30 cellular contexts compared by ENCODE assay signal in the genomic region with DNA sequence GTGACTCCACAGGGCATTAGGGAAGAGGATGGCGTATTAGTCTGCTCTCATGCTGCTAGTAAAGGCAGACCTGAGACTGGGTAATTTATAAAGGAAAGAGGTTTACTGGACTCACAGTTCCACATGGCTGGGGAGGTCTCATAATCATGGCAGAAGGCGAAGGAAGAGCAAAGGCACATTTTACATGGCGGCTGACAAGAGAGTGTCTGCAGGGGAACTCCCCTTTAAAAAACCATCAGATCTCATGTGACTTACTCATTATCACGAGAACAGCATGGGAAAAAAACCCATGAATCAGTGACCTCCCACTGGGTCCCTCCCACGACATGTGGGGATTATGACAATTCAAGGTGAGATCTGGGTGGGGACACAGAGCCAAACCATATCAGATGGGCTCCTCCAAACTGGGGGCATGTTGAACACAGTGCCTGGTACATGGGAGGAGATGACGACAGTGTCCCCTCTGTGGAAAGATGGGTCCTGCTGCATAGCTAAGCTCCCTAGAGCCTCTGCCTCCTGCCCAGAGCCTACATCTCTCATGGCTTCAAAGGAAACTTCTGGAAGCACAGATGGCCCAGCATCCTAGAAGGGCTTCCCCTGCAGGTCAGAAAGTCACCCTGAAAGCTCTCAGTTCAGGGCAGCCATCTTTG. TPM values are rescaled to one million over a fixed set of nuclear protein-coding genes. Genes with fewer than 3 reads are reported as not detected.
A peak's percentile ranks its signal among the peaks of the same experiment; 100 is the strongest.
DNase-seq lines count a peak whose midpoint lies in the region; ATAC-seq, FAIRE-seq and TF ChIP-seq lines count a peak whose summit lies in the region.
"Had no signal": no experiment of that assay in that cellular context is flagged by ENCODE, and none has a peak within 500 bp of the region (broad histone marks: within the 10 kb centered on the region; RNA-seq: fewer than 3 reads in every experiment).

No MANE protein-coding gene starts in this region.

- no peaks in the 10 kb centered on the region for H3K36me3 ChIP-seq in HepG2 (replicated peaks in 1 of 2; ENCODE audit: control insufficient read depth in 1 of 2, insufficient read depth in 2 of 2, low read length in 2 of 2)
- H3K36me3 ChIP-seq: breast epithelium, esophagus squamous epithelium, thyroid gland had no signal

- BruUV-seq in HepG2 (replicated peaks; lab: Mats Ljungman, UMichigan) = no TSS peak

- TF ChIP-seq EP300 in HepG2 (IDR thresholded peaks at IDR 0.05; ENCODE audit: low read depth in 2 of 2, low read length in 2 of 2) (no peak), HepG2 (CRISPR knock-in tag; IDR thresholded peaks at IDR 0.05; ENCODE audit: borderline replicate concordance) (no peak)

- no peak for TF ChIP-seq POLR2A in HepG2 (IDR thresholded peaks at IDR 0.05; ENCODE audit: insufficient read depth in 1 of 2, low read depth in 2 of 2, low read length in 2 of 2)

- H3K4me2 ChIP-seq in HepG2 (ENCODE audit: low read depth, low read length) = no peak overlapping the region
- H3K4me2 ChIP-seq: hepatocyte had no signal

- peaks cover 24% of the 10 kb centered on the region for H3K4me1 Mint-ChIP-seq in activated naive CD4-positive, alpha-beta T cell treated with anti-CD3 and anti-CD28 coated beads, Interleukin-2, amount 10 ng/mL, durations not matched to agents 7 days and 5 days
- H3K4me1 Mint-ChIP-seq in activated CD8-positive, alpha-beta T cell treated with anti-CD3 and anti-CD28 coated beads for 36 hours (ENCODE audit: low read depth) = peaks cover 38% of the 10 kb centered on the region
- no peaks in the 10 kb centered on the region for H3K4me1 Mint-ChIP-seq in chondrocyte (ENCODE audit: low read depth)

- no peak for FAIRE-seq in HepG2 (lab: Jason Lieb, UNC)
- FAIRE-seq: colon, frontal cortex had no signal

- no peaks in the 10 kb centered on the region for H3K79me2 ChIP-seq in HepG2 (ENCODE audit: insufficient read depth, low read length)
- H3K79me2 ChIP-seq: hepatocyte had no signal

- intact Hi-C loops in activated CD8-positive, alpha-beta T cell treated with anti-CD3 and anti-CD28 coated beads for 36 hours (cut with micrococcal nuclease) = no loop called here
- intact Hi-C loops in sciatic nerve (cut with DNase I) = no loop called here
- intact Hi-C loops in HepG2 (cut with micrococcal nuclease; ENCODE audit: unreplicated experiment) = no loop called here

- no peak overlapping the region for H3K4me3 Mint-ChIP-seq in activated naive CD4-positive, alpha-beta T cell treated with anti-CD3 and anti-CD28 coated beads, Interleukin-2, amount 10 ng/mL, durations not matched to agents 7 days and 5 days
- H3K4me3 Mint-ChIP-seq in activated CD8-positive, alpha-beta T cell treated with anti-CD3 and anti-CD28 coated beads for 36 hours = no peak overlapping the region
- no peak overlapping the region for H3K4me3 Mint-ChIP-seq in chondrocyte (ENCODE audit: unreplicated experiment)
- H3K4me3 Mint-ChIP-seq: stimulated activated naive CD8-positive, alpha-beta T cell treated with anti-CD3 and anti-CD28 coated beads, Interleukin-15, Interleukin-2, amounts not matched to agents 100 ng/mL and 50 ng/mL, for 24 hours had no signal

- no peak for TF ChIP-seq RAD21 in HepG2 (CRISPR knock-in tag; IDR thresholded peaks at IDR 0.05)

- no peak overlapping the region for H3K27ac ChIP-seq in HepG2 (ENCODE audit: extremely low read length, insufficient read depth, low read length)
- H3K27ac ChIP-seq: breast epithelium, C4-2B, esophagus squamous epithelium, hepatocyte, skin epidermis, thyroid gland, VCaP had no signal

- no peak for TF ChIP-seq CTCF in activated CD8-positive, alpha-beta T cell treated with anti-CD3 and anti-CD28 coated beads for 36 hours (IDR thresholded peaks at IDR 0.05)
- no peak for TF ChIP-seq CTCF in chondrocyte (IDR thresholded peaks at IDR 0.05)
- no peak for TF ChIP-seq CTCF in GM20000 (IDR thresholded peaks at IDR 0.05; ENCODE audit: extremely low read depth, missing control alignments)
- TF ChIP-seq CTCF in HepG2 (CRISPR knock-in tag; IDR thresholded peaks at IDR 0.05) = no peak

- H3K27me3 Mint-ChIP-seq in activated naive CD4-positive, alpha-beta T cell treated with anti-CD3 and anti-CD28 coated beads, Interleukin-2, amount 10 ng/mL, durations not matched to agents 7 days and 5 days = peaks cover 13% of the 10 kb centered on the region
- no peaks in the 10 kb centered on the region for H3K27me3 Mint-ChIP-seq in activated CD8-positive, alpha-beta T cell treated with anti-CD3 and anti-CD28 coated beads for 36 hours
- peaks cover 1% of the 10 kb centered on the region for H3K27me3 Mint-ChIP-seq in chondrocyte (ENCODE audit: low read depth)
- H3K27me3 Mint-ChIP-seq: stimulated activated naive CD8-positive, alpha-beta T cell treated with anti-CD3 and anti-CD28 coated beads, Interleukin-15, Interleukin-2, amounts not matched to agents 100 ng/mL and 50 ng/mL, for 24 hours had no signal

- CTCF ChIA-PET in activated naive CD4-positive, alpha-beta T cell treated with anti-CD3 and anti-CD28 coated beads, Interleukin-2, amount 10 ng/mL, durations not matched to agents 7 days and 5 days (lab: Charles Lee) = interaction anchor here (0.9 kb wide), 1 partner anchor 47 kb away, joined by 3 read pairs; no protein-coding TSS in a partner anchor
- CTCF ChIA-PET in activated CD8-positive, alpha-beta T cell treated with anti-CD3 and anti-CD28 coated beads for 36 hours (lab: Charles Lee) = no interaction called here
- CTCF ChIA-PET in HepG2 (lab: Yijun Ruan, JAX; ENCODE audit: low intra/inter-chr PET ratio, low total read pairs) = no interaction called here

- no peaks in the 10 kb centered on the region for H3K36me3 Mint-ChIP-seq in activated naive CD4-positive, alpha-beta T cell treated with anti-CD3 and anti-CD28 coated beads, Interleukin-2, amount 10 ng/mL, durations not matched to agents 7 days and 5 days
- H3K36me3 Mint-ChIP-seq in activated naive CD4-positive, alpha-beta T cell treated with anti-CD3 and anti-CD28 coated beads, Interleukin-2, amount 50 U/mL, for 72 hours = peaks cover 9 to 22% of the 10 kb centered on the region in 2 donors
- H3K36me3 Mint-ChIP-seq in activated CD8-positive, alpha-beta T cell treated with anti-CD3 and anti-CD28 coated beads for 36 hours (ENCODE audit: low read depth) = peaks cover 8% of the 10 kb centered on the region
- H3K36me3 Mint-ChIP-seq in chondrocyte (ENCODE audit: low read depth) = peaks cover 3% of the 10 kb centered on the region

- H3K9me3 Mint-ChIP-seq in activated naive CD4-positive, alpha-beta T cell treated with anti-CD3 and anti-CD28 coated beads, Interleukin-2, amount 10 ng/mL, durations not matched to agents 7 days and 5 days = peaks cover 3% of the 10 kb centered on the region
- peaks cover 7 to 10% of the 10 kb centered on the region in 2 donors for H3K9me3 Mint-ChIP-seq in activated naive CD4-positive, alpha-beta T cell treated with anti-CD3 and anti-CD28 coated beads, Interleukin-2, amount 50 U/mL, for 72 hours
- H3K9me3 Mint-ChIP-seq in activated CD8-positive, alpha-beta T cell treated with anti-CD3 and anti-CD28 coated beads for 36 hours = peaks cover 20% of the 10 kb centered on the region
- peaks cover 4% of the 10 kb centered on the region for H3K9me3 Mint-ChIP-seq in chondrocyte (ENCODE audit: low read depth)

- no peak overlapping the region for H2AFZ ChIP-seq in HepG2 (ENCODE audit: low read length)
- H2AFZ ChIP-seq: hepatocyte had no signal

- H3K27me3 ChIP-seq in HepG2 (ENCODE audit: control insufficient read depth in 1 of 2, insufficient read depth in 2 of 2, low read length in 2 of 2) = peaks cover 0 to 8% of the 10 kb centered on the region in 2 experiments; a peak in 1 of 5 replicates
- H3K27me3 ChIP-seq: breast epithelium, esophagus squamous epithelium, hepatocyte, thyroid gland had no signal

- H4K20me1 ChIP-seq in HepG2 (ENCODE audit: insufficient read depth, low read length) = no peaks in the 10 kb centered on the region

- peaks cover 11% of the 10 kb centered on the region for H3K4me1 ChIP-seq in HepG2 (ENCODE audit: insufficient read depth, low read length)
- H3K4me1 ChIP-seq: breast epithelium, thyroid gland had no signal

- in situ Hi-C loops in HepG2 (cut with HindIII; ENCODE audit: extremely low pct_ligation_motif_present, low pct_unique_long_range_greater_than_20kb) = no loop called here

- no peak for ATAC-seq in activated naive CD4-positive, alpha-beta T cell treated with anti-CD3 and anti-CD28 coated beads, Interleukin-2, amount 50 U/mL, for 72 hours
- no peak for ATAC-seq in activated CD8-positive, alpha-beta T cell treated with anti-CD3 and anti-CD28 coated beads for 36 hours
- ATAC-seq in sciatic nerve (no peak), HepG2 (no peak), HG03342 (IDR thresholded peaks at IDR 0.05; ENCODE audit: unreplicated experiment) (no peak)
- ATAC-seq: left colon, SK-N-SH treated with all-trans-retinoic acid at 6 μM for 48 hours had no signal

- peak; percentile 9 for DNase-seq in activated naive CD4-positive, alpha-beta T cell treated with anti-CD3 and anti-CD28 coated beads, Interleukin-2, amount 10 ng/mL, durations not matched to agents 7 days and 5 days
- DNase-seq in activated naive CD4-positive, alpha-beta T cell treated with anti-CD3 and anti-CD28 coated beads, Interleukin-2, amount 50 U/mL, for 72 hours (ENCODE audit: low spot score in 2 of 2) = no peak
- peak; percentile 20 for DNase-seq in activated CD8-positive, alpha-beta T cell treated with anti-CD3 and anti-CD28 coated beads for 36 hours
- DNase-seq in chondrocyte (ENCODE audit: low spot score) (peak; percentile 18), sciatic nerve (ENCODE audit: low spot score) (peak; percentile 22), GM20000 (ENCODE audit: low spot score) (no peak), HepG2 (ENCODE audit: low spot score) (no peak)
- DNase-seq: amygdala; DND-41; esophagus squamous epithelium; H7; mesenchymal stem cell; NCI-H1105; NCI-H446; occipital lobe; OCI-M1; stimulated activated CD4-positive, alpha-beta T cell treated with anti-CD3 and anti-CD28 coated beads, Interleukin-2, amount 100 ng/mL, for 48 hours; thyroid gland had no signal

- WGBS in HepG2 (ENCODE audit: low lambda C conversion rate) = 60% methylated on average over 6 of the region's 6 CpGs

- POLR2A ChIA-PET in activated CD8-positive, alpha-beta T cell treated with anti-CD3 and anti-CD28 coated beads for 36 hours (lab: Charles Lee) = no interaction called here
- POLR2A ChIA-PET in HepG2 (lab: Yijun Ruan, JAX) = no interaction called here

- H3K4me3 ChIP-seq in HepG2 (replicated peaks in 1 of 3; ENCODE audit: insufficient read depth in 1 of 3, low read depth in 2 of 3, low read length in 3 of 3) = no peak overlapping the region
- H3K4me3 ChIP-seq: breast epithelium, esophagus squamous epithelium, hepatocyte, skin epidermis, thyroid gland had no signal

- no peak overlapping the region for H3K27ac Mint-ChIP-seq in activated naive CD4-positive, alpha-beta T cell treated with anti-CD3 and anti-CD28 coated beads, Interleukin-2, amount 10 ng/mL, durations not matched to agents 7 days and 5 days
- no peak overlapping the region for H3K27ac Mint-ChIP-seq in activated naive CD4-positive, alpha-beta T cell treated with anti-CD3 and anti-CD28 coated beads, Interleukin-2, amount 50 U/mL, for 72 hours
- peak overlapping the region; percentile 81 for H3K27ac Mint-ChIP-seq in activated CD8-positive, alpha-beta T cell treated with anti-CD3 and anti-CD28 coated beads for 36 hours
- no peak overlapping the region for H3K27ac Mint-ChIP-seq in chondrocyte (ENCODE audit: unreplicated experiment)

- no peak overlapping the region for H3K9ac ChIP-seq in HepG2 (ENCODE audit: insufficient read depth, low read depth, low read length)

- H3K9me3 ChIP-seq in HepG2 (ENCODE audit: low read length) = no peaks in the 10 kb centered on the region
- H3K9me3 ChIP-seq: esophagus squamous epithelium, thyroid gland had no signal

RNA-seq across cellular contexts. Expression of a gene that starts 46.1 kb away (rescaled TPM):
- not detected for total RNA-seq in activated naive CD4-positive, alpha-beta T cell treated with anti-CD3 and anti-CD28 coated beads, Interleukin-2, amount 50 U/mL, for 72 hours
- total RNA-seq in activated CD8-positive, alpha-beta T cell treated with anti-CD3 and anti-CD28 coated beads for 36 hours = not detected
- total RNA-seq in chondrocyte (0.87 TPM in 1 of 3 replicates, not detected in the others), sciatic nerve (1.2 TPM), HepG2 (2016; rRNA removed; fragmentation: Illumina TruSeq; extraction: Trizol) (0.17 and 0.33 TPM in 2 replicates)
- total RNA-seq in HepG2 (2016; cell fraction: cytosol; rRNA removed; fragmentation: Illumina TruSeq; extraction: Trizol; ENCODE audit: low read depth) = 0.40 TPM in 1 of 2 replicates, not detected in the other
- 0.30 and 0.54 TPM in 2 replicates for total RNA-seq in HepG2 (2016; cell fraction: insoluble cytoplasmic fraction; rRNA removed; fragmentation: Illumina TruSeq; extraction: Trizol)
- total RNA-seq in HepG2 (2016; cell fraction: membrane; rRNA removed; fragmentation: Illumina TruSeq; extraction: Trizol) = 0.28 and 0.34 TPM in 2 replicates
- total RNA-seq in HepG2 (2016; cell fraction: nucleus; rRNA removed; fragmentation: Illumina TruSeq; extraction: Trizol) = 0.28 and 0.60 TPM in 2 replicates
- polyA plus RNA-seq in HepG2 (2011; rRNA removed) = 1.6 and 1.8 TPM in 2 replicates
- 1.0 and 1.6 TPM in 2 replicates for polyA plus RNA-seq in HepG2 (2011; cell fraction: cytosol; rRNA removed)
- polyA plus RNA-seq in HepG2 (2011; cell fraction: nucleus; rRNA removed) = 1.6 and 2.7 TPM in 2 replicates
- polyA plus RNA-seq in HepG2 (2012) = 0.12 and 0.20 TPM in 2 replicates
- polyA plus RNA-seq in HepG2 (2016; cell fraction: cytosol; fragmentation: Illumina TruSeq; extraction: Trizol; ENCODE audit: low read depth) = 0.37 and 0.49 TPM in 2 replicates
- polyA plus RNA-seq in HepG2 (2016; cell fraction: insoluble cytoplasmic fraction; fragmentation: Illumina TruSeq; extraction: Trizol; ENCODE audit: low read depth) = 0.14 and 0.45 TPM in 2 replicates
- 0.34 and 0.61 TPM in 2 replicates for polyA plus RNA-seq in HepG2 (2016; cell fraction: membrane; fragmentation: Illumina TruSeq; extraction: Trizol; ENCODE audit: low read depth)
- 0.39 TPM in 1 of 2 replicates, not detected in the other for polyA plus RNA-seq in HepG2 (2016; cell fraction: nucleus; fragmentation: Illumina TruSeq; extraction: Trizol; ENCODE audit: insufficient read depth, low read depth)
- 0.58 and 2.6 TPM in 2 replicates for polyA minus RNA-seq in HepG2 (2011; rRNA and poly(A)+ RNA removed; ENCODE audit: low replicate concordance)
- 0.35 and 0.79 TPM in 2 replicates for polyA minus RNA-seq in HepG2 (2011; cell fraction: cytosol; rRNA and poly(A)+ RNA removed)
- polyA minus RNA-seq in HepG2 (2011; cell fraction: nucleus; rRNA and poly(A)+ RNA removed) = 1.8 and 1.9 TPM in 2 replicates
- total RNA-seq: frontal cortex, hepatocyte, myocyte, occipital lobe had no signal
- polyA plus RNA-seq: hepatocyte had no signal

Comparison
In these comparisons a context has a peak if more than half of its experiments do, and no peak if none do; other contexts are left out.
1. DNase-seq: peak in activated naive CD4-positive, alpha-beta T cell treated with anti-CD3 and anti-CD28 coated beads, Interleukin-2, amount 10 ng/mL, durations not matched to agents 7 days and 5 days (single experiment), activated CD8-positive, alpha-beta T cell treated with anti-CD3 and anti-CD28 coated beads for 36 hours (single experiment), chondrocyte (single experiment) and sciatic nerve (single experiment); none in activated naive CD4-positive, alpha-beta T cell treated with anti-CD3 and anti-CD28 coated beads, Interleukin-2, amount 50 U/mL, for 72 hours (0 of 2), GM20000 (single experiment) and HepG2 (single experiment).